ENCODE assay signal across 7 cellular contexts in genomic region chr6:108362455-108362854, GRCh38.
"Had no signal": no experiment of that assay in that cellular context is flagged by ENCODE, and none has a peak within 500 bp of the region (broad histone marks: within the 10 kb centered on the region; RNA-seq: fewer than 3 reads in every experiment).

No MANE protein-coding gene starts in this region.

- H3K4me3 Mint-ChIP-seq: GM23338, H9 had no signal

- ATAC-seq: GM23338 had no signal

- H3K27ac Mint-ChIP-seq: GM23338, H9 had no signal

- H3K9me3 Mint-ChIP-seq: GM23338, H9 had no signal

- H3K4me2 ChIP-seq: GM23338 had no signal

- H3K4me3 ChIP-seq: GM23338 had no signal

- H2AFZ ChIP-seq: GM23338 had no signal

- FAIRE-seq: H1, H54 had no signal

- DNase-seq: H9, HCEC 1CT, IMR-90, KBM-7 had no signal
